24 cellular contexts compared by ENCODE assay signal in the genomic region with DNA sequence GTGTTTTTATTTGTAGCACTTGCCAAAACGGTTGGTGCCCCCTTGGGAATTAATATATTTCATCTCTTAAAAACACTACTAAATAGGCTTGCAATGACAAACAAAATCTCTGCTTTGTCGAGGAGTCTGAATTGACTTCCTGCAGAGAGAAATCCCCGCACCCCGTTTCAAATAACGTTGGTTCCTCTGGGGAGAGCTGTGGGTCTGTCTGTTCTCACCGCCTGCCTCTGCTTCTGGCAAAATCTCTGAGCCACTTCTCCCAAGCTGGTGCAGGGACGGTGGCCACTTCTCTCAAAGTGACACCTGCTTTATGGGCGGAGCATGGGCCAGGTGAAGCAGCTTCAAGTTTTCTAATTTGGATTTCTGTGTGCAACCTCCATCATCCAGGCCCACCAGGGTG.
"Had no signal": no experiment of that assay in that cellular context is flagged by ENCODE, and none has a peak within 500 bp of the region (broad histone marks: within the 10 kb centered on the region; RNA-seq: fewer than 3 reads in every experiment).

No MANE protein-coding gene starts in this region.

- ATAC-seq: left cardiac atrium; lower lobe of right lung; natural killer cell treated with Interleukin-12 subunit alpha and Interleukin-12 subunit beta and Interleukin-15 and Interleukin-18, amount 100 ng/mL, for 72 hours; pancreas; right cardiac atrium; stimulated activated naive CD8-positive, alpha-beta T cell treated with anti-CD3 and anti-CD28 coated beads, Interleukin-15, Interleukin-2, amounts not matched to agents 100 U/mL and 50 U/mL, for 24 hours had no signal

- H3K27ac Mint-ChIP-seq: endodermal cell; memory B cell; mesothelial cell of epicardium; natural killer cell treated with Interleukin-12 subunit alpha and Interleukin-12 subunit beta and Interleukin-15 and Interleukin-18, amount 100 ng/mL, for 72 hours; progenitor cell of endocrine pancreas had no signal

- H3K27me3 Mint-ChIP-seq: progenitor cell of endocrine pancreas had no signal

- H3K9me3 ChIP-seq: left ventricle myocardium inferior, lower lobe of right lung, pancreas, suprapubic skin, thyroid gland, upper lobe of left lung, uterus had no signal

- H3K79me2 ChIP-seq: hepatocyte had no signal

- H3K36me3 Mint-ChIP-seq: memory B cell; mesothelial cell of epicardium; natural killer cell treated with Interleukin-12 subunit alpha and Interleukin-12 subunit beta and Interleukin-15 and Interleukin-18, amount 100 ng/mL, for 72 hours had no signal

- H3K4me1 ChIP-seq: left ventricle myocardium inferior, lower lobe of right lung, pancreas, suprapubic skin, thyroid gland, upper lobe of left lung, uterus had no signal

- H3K4me2 ChIP-seq: hepatocyte had no signal

- DNase-seq: effector CD4-positive, alpha-beta T cell; endodermal cell; erythroblast; foreskin melanocyte; head of caudate nucleus; kidney; left cardiac atrium; left ventricle myocardium inferior; lower lobe of right lung; occipital lobe; pancreas; right cardiac atrium; small intestine; stimulated activated CD4-positive, alpha-beta T cell treated with anti-CD3 and anti-CD28 coated beads, Interleukin-12 subunit alpha, Interleukin-12 subunit beta, amount 100 ng/mL, for 4 hours; stimulated activated naive CD8-positive, alpha-beta T cell treated with anti-CD3 and anti-CD28 coated beads, Interleukin-15, Interleukin-2, amounts not matched to agents 100 U/mL and 50 U/mL, for 24 hours; thyroid gland; upper lobe of left lung; uterus had no signal

- H3K9me3 Mint-ChIP-seq: endodermal cell; memory B cell; mesothelial cell of epicardium; natural killer cell treated with Interleukin-12 subunit alpha and Interleukin-12 subunit beta and Interleukin-15 and Interleukin-18, amount 100 ng/mL, for 72 hours had no signal

- H3K4me1 Mint-ChIP-seq: endodermal cell, mesothelial cell of epicardium had no signal

- H3K4me3 ChIP-seq: hepatocyte, left ventricle myocardium inferior, lower lobe of right lung, pancreas, suprapubic skin, thyroid gland, upper lobe of left lung, uterus had no signal

- H2AFZ ChIP-seq: hepatocyte had no signal

- H3K36me3 ChIP-seq: left ventricle myocardium inferior, lower lobe of right lung, pancreas, suprapubic skin, thyroid gland, upper lobe of left lung, uterus had no signal

- H3K27me3 ChIP-seq: hepatocyte, suprapubic skin, thyroid gland, upper lobe of left lung, uterus had no signal

- H3K27ac ChIP-seq: hepatocyte, left ventricle myocardium inferior, lower lobe of right lung, pancreas, suprapubic skin, thyroid gland, upper lobe of left lung, uterus had no signal

- H3K4me3 Mint-ChIP-seq: endodermal cell; memory B cell; mesothelial cell of epicardium; natural killer cell treated with Interleukin-12 subunit alpha and Interleukin-12 subunit beta and Interleukin-15 and Interleukin-18, amount 100 ng/mL, for 72 hours had no signal
